8 cellular contexts compared by ENCODE assay signal in genomic region chr10:14880201-14880600, GRCh38. TPM values are rescaled to one million over a fixed set of nuclear protein-coding genes. Genes with fewer than 3 reads are reported as not detected.
DNase-seq lines count a peak whose midpoint lies in the region; ATAC-seq, FAIRE-seq and TF ChIP-seq lines count a peak whose summit lies in the region.
"Had no signal": no experiment of that assay in that cellular context is flagged by ENCODE, and none has a peak within 500 bp of the region (broad histone marks: within the 10 kb centered on the region; RNA-seq: fewer than 3 reads in every experiment).

No MANE protein-coding gene starts in this region.

- no peak overlapping the region for H3K14ac ChIP-seq in H1 (ENCODE audit: insufficient read length)

- H4K5ac ChIP-seq in H1 (ENCODE audit: insufficient read length, low read depth, low read length), result no peak overlapping the region

- H3K56ac ChIP-seq in H1 (replicated peaks; ENCODE audit: insufficient read length, low read depth, low read length), result no peak overlapping the region

- POLR2A ChIA-PET in H1 (lab: Charles Lee; ENCODE audit: partially characterized antibody), result interaction anchor here (1.0 to 2.8 kb wide), 8 partner anchors 9 to 84 kb away, joined by 3 to 11 read pairs (median 4); partner anchors contain the start of genes CDNF, DCLRE1C, HSPA14 and MSANTD7

- H3K23ac ChIP-seq in H1 (ENCODE audit: insufficient read length), result no peak overlapping the region

- H3K27ac ChIP-seq in OCI-LY1 (ENCODE audit: low read depth, low read length, poor library complexity, severe bottlenecking) (peak overlapping the region; percentile 35), H1 (ENCODE audit: low read depth, low read length) (no peak overlapping the region)

- FAIRE-seq in H1 (lab: Jason Lieb, UNC), result no peak

- H2AFZ ChIP-seq in OCI-LY1 (ENCODE audit: low read length) (no peak overlapping the region), H1 (ENCODE audit: low read length) (no peak overlapping the region)

- no peaks in the 10 kb centered on the region for H3K9me3 Mint-ChIP-seq in osteocyte (ENCODE audit: unreplicated experiment)

- H3K23me2 ChIP-seq in H1 (ENCODE audit: low read depth, low read length), result peaks cover 7% of the 10 kb centered on the region

- TF ChIP-seq CTCF in OCI-LY1 (IDR thresholded peaks at IDR 0.05; ENCODE audit: low read length) (no peak), H1 (IDR thresholded peaks at IDR 0.05; ENCODE audit: control extremely low read depth in 1 of 3, insufficient read depth in 1 of 3, low read depth in 1 of 3, low read length in 3 of 3) (no peak), osteocyte (IDR thresholded peaks at IDR 0.05) (no peak)

- no peaks in the 10 kb centered on the region for H3K27me3 ChIP-seq in OCI-LY1 (ENCODE audit: insufficient read depth, low read length)
- H3K27me3 ChIP-seq in H1 (replicated peaks in 1 of 4; ENCODE audit: control insufficient read depth in 3 of 4, extremely low read depth in 1 of 4, insufficient read depth in 3 of 4, low read length in 3 of 4), result no peaks in the 10 kb centered on the region

- H3K4ac ChIP-seq in H1 (replicated peaks; ENCODE audit: insufficient read length, low read depth, low read length), result no peak overlapping the region

- H3K79me1 ChIP-seq in H1 (ENCODE audit: low read depth, low read length), result no peaks in the 10 kb centered on the region; the same call in 1 of the 2 replicates

- no peak overlapping the region for H2AK5ac ChIP-seq in H1 (ENCODE audit: low read depth, low read length)

- no peak overlapping the region for H3K18ac ChIP-seq in H1 (ENCODE audit: extremely low read depth, low read length)

- H4K91ac ChIP-seq in H1 (replicated peaks; ENCODE audit: insufficient read length, low read length), result no peak overlapping the region

- no peak overlapping the region for H2BK15ac ChIP-seq in H1 (ENCODE audit: low read length)

- H3K79me2 ChIP-seq in OCI-LY1 (ENCODE audit: insufficient read depth, low read length), result peaks cover 68% of the 10 kb centered on the region
- H3K79me2 ChIP-seq in H1 (ENCODE audit: control insufficient read depth in 1 of 2, insufficient read depth in 2 of 2, low read length in 2 of 2), result peaks cover 16 to 67% of the 10 kb centered on the region in 2 experiments

- H3K4me1 Mint-ChIP-seq in osteocyte (ENCODE audit: unreplicated experiment), result peaks cover 25% of the 10 kb centered on the region

- H3K27me3 Mint-ChIP-seq in osteocyte (ENCODE audit: unreplicated experiment), result no peaks in the 10 kb centered on the region

- no peak overlapping the region for H4K8ac ChIP-seq in H1 (ENCODE audit: extremely low read depth, insufficient read depth, low read length)

- DNase-seq in H1 (ENCODE audit: low read depth in 1 of 2, low spot score in 2 of 2), result no peak
- DNase-seq in osteocyte (ENCODE audit: extremely low spot score, unreplicated experiment), result no peak
- DNase-seq in GOT3 (lab: John Stamatoyannopoulos, UW), result no peak
- no peak for DNase-seq in NCI-H526 treated with DMSO at 0.1 percent for 48 hours (lab: John Stamatoyannopoulos, UW)
- DNase-seq: T-helper 9 cell had no signal

- H3F3A ChIP-seq in OCI-LY1 (ENCODE audit: insufficient read depth, low read length), result 0 out of 2 replicates have a peak, but pooled peaks cover under 1% of the 10 kb centered on the region

- no peak for TF ChIP-seq POLR2A in H1 (IDR thresholded peaks at IDR 0.05; ENCODE audit: control extremely low read depth in 1 of 2, low read depth in 2 of 2, low read length in 2 of 2)

- H3K36me3 Mint-ChIP-seq in osteocyte (ENCODE audit: unreplicated experiment), result no peaks in the 10 kb centered on the region

- H2BK12ac ChIP-seq in H1 (ENCODE audit: low read depth, low read length), result no peak overlapping the region

- peak overlapping the region; percentile 78 for H3K4me3 ChIP-seq in GM08714 (ENCODE audit: low read length)
- peak overlapping the region; percentile 81 for H3K4me3 ChIP-seq in OCI-LY1 (ENCODE audit: low read depth, low read length, poor library complexity, severe bottlenecking)
- H3K4me3 ChIP-seq in H1 (ENCODE audit: extremely low read depth in 1 of 4, insufficient read depth in 2 of 4, low read depth in 3 of 4, low read length in 4 of 4), result peak overlapping the region; percentile 79 to 93 (median 88)

- CTCF ChIA-PET in H1 (lab: Charles Lee; ENCODE audit: partially characterized antibody), result interaction anchor here (0.6 to 3.3 kb wide), 2 partner anchors 10 to 1550 kb away, joined by 3 to 19 read pairs; no protein-coding TSS in a partner anchor

- H2BK5ac ChIP-seq in H1 (ENCODE audit: low read depth, low read length), result no peak overlapping the region

- TF ChIP-seq EP300 in H1 (IDR thresholded peaks at IDR 0.05; ENCODE audit: borderline replicate concordance in 1 of 2, low read depth in 2 of 2, low read length in 2 of 2), result no peak

- no peak overlapping the region for H2BK20ac ChIP-seq in H1 (ENCODE audit: low read length)

- ATAC-seq in GM19467 (IDR thresholded peaks at IDR 0.05; ENCODE audit: unreplicated experiment), result no peak

- H3K9me3 ChIP-seq in OCI-LY1 (ENCODE audit: low read length) (no peaks in the 10 kb centered on the region), H1 (ENCODE audit: insufficient read depth in 2 of 2, low read depth in 1 of 2, low read length in 1 of 2) (no peaks in the 10 kb centered on the region)

- H3K4me2 ChIP-seq in OCI-LY1 (ENCODE audit: low read length) (peak overlapping the region; percentile 93), H1 (ENCODE audit: insufficient read depth in 1 of 2, low read depth in 2 of 2, low read length in 2 of 2) (peak overlapping the region; percentile 68 to 80)

- H4K20me1 ChIP-seq in OCI-LY1 (ENCODE audit: insufficient read depth, low read length) (no peaks in the 10 kb centered on the region), H1 (replicated peaks in 1 of 2; ENCODE audit: control insufficient read depth in 1 of 2, insufficient read depth in 2 of 2, low read length in 2 of 2) (peaks cover 16 to 17% of the 10 kb centered on the region in 2 experiments)

- H3K4me1 ChIP-seq in OCI-LY1 (ENCODE audit: insufficient read depth, low read length, severe bottlenecking), result peaks cover 30% of the 10 kb centered on the region
- H3K4me1 ChIP-seq in H1 (replicated peaks in 1 of 4; ENCODE audit: control insufficient read depth in 3 of 4, insufficient read depth in 4 of 4, low read length in 3 of 4), result peaks cover 3 to 11% (median 7%) of the 10 kb centered on the region in 4 experiments; a peak in 6 of 7 replicates

- H3K27ac Mint-ChIP-seq in osteocyte (ENCODE audit: unreplicated experiment), result peak overlapping the region; percentile 64

- WGBS in H1 (ENCODE audit: extremely low coverage in 1 of 2, insufficient coverage in 1 of 2, insufficient read length in 1 of 2, insufficient replicate concordance in 2 of 2, low coverage in 1 of 2, low lambda C conversion rate in 2 of 2, missing lambda C conversion rate in 1 of 2), 2 experiments, result 54% methylated on average over 7 of the region's 7 CpGs; no CpG with 5 or more reads in 1 of the 2 experiments

- peak overlapping the region; percentile 91 for H3K9ac ChIP-seq in OCI-LY1 (ENCODE audit: low read length)
- peak overlapping the region; percentile 77 to 93 (median 90) for H3K9ac ChIP-seq in H1 (replicated peaks in 1 of 4; ENCODE audit: extremely low read depth in 1 of 4, low read depth in 3 of 4, low read length in 3 of 4)

- H3K36me3 ChIP-seq in OCI-LY1 (ENCODE audit: insufficient read depth, low read length), result peaks cover 34% of the 10 kb centered on the region
- peaks cover 0 to 21% (median 3%) of the 10 kb centered on the region in 4 experiments; a peak in 4 of 8 replicates for H3K36me3 ChIP-seq in H1 (ENCODE audit: control insufficient read depth in 2 of 4, insufficient read depth in 4 of 4, low read length in 3 of 4)

- no peaks in the 10 kb centered on the region for H3K9me2 ChIP-seq in OCI-LY1 (ENCODE audit: low read depth, low read length)

- peak overlapping the region; percentile 89 for H3K4me3 Mint-ChIP-seq in osteocyte (ENCODE audit: unreplicated experiment)

- no peak overlapping the region for H2BK120ac ChIP-seq in H1 (replicated peaks; ENCODE audit: low read depth, low read length)

- no peak for TF ChIP-seq RAD21 in H1 (IDR thresholded peaks at IDR 0.05 in 1 of 2, conservative IDR thresholded peaks at IDR 0.05 in 1 of 2; ENCODE audit: low read depth in 2 of 2, low read length in 2 of 2)

RNA-seq across cellular contexts. Expression of gene SUV39H2, which starts 1.5 kb away (rescaled TPM):
- 54.9 and 62.3 TPM in 2 replicates for total RNA-seq in H1 (2021; fragmentation: NEBNext Ultra II Directional; extraction: Animal tissue kit (Norgen Biotek cat#: 25700))
- polyA plus RNA-seq in H1 (2011; rRNA removed), result 11.6 and 19.4 TPM in 2 replicates
- polyA plus RNA-seq in H1 (2011; cell fraction: cytosol; rRNA removed), result 19.8 TPM
- polyA plus RNA-seq in H1 (2011; cell fraction: nucleus; rRNA removed), result 8.3 TPM
- polyA plus RNA-seq in H1 (2012, experiment 1 of 2), result 22.8 to 46.7 TPM (median 28.4 TPM) in 4 replicates
- polyA plus RNA-seq in H1 (2012, experiment 2 of 2), result 3.8 TPM
- polyA plus RNA-seq in H1 (2013, experiment 1 of 2), result 41.9 TPM
- 44.9 TPM for polyA plus RNA-seq in H1 (2013, experiment 2 of 2)
- 23.7 and 41.1 TPM in 2 replicates for polyA minus RNA-seq in H1 (2011; rRNA and poly(A)+ RNA removed)
- polyA minus RNA-seq in H1 (2011; cell fraction: cytosol; rRNA and poly(A)+ RNA removed), result 14.5 TPM
- 49.5 TPM for polyA minus RNA-seq in H1 (2011; cell fraction: nucleus; rRNA and poly(A)+ RNA removed)
- 8.2 and 9.8 TPM in 2 replicates for total RNA-seq in osteocyte

RNA-seq across cellular contexts. Expression of gene HSPA14, which starts 42.1 kb away (rescaled TPM):
- 32.9 and 36.4 TPM in 2 replicates for total RNA-seq in H1 (2021; fragmentation: NEBNext Ultra II Directional; extraction: Animal tissue kit (Norgen Biotek cat#: 25700))
- 11.9 and 20.5 TPM in 2 replicates for polyA plus RNA-seq in H1 (2011; rRNA removed)
- polyA plus RNA-seq in H1 (2011; cell fraction: cytosol; rRNA removed), result 25.8 TPM
- 5.2 TPM for polyA plus RNA-seq in H1 (2011; cell fraction: nucleus; rRNA removed)
- 21.0 to 27.2 TPM (median 23.5 TPM) in 4 replicates for polyA plus RNA-seq in H1 (2012, experiment 1 of 2)
- 3.9 TPM for polyA plus RNA-seq in H1 (2012, experiment 2 of 2)
- 24.2 TPM for polyA plus RNA-seq in H1 (2013, experiment 1 of 2)
- polyA plus RNA-seq in H1 (2013, experiment 2 of 2), result 25.6 TPM
- 9.9 and 14.0 TPM in 2 replicates for polyA minus RNA-seq in H1 (2011; rRNA and poly(A)+ RNA removed)
- polyA minus RNA-seq in H1 (2011; cell fraction: cytosol; rRNA and poly(A)+ RNA removed), result 10.1 TPM
- 8.8 TPM for polyA minus RNA-seq in H1 (2011; cell fraction: nucleus; rRNA and poly(A)+ RNA removed)
- total RNA-seq in osteocyte, result 9.5 and 9.9 TPM in 2 replicates

RNA-seq across cellular contexts. Expression of gene MSANTD7, which starts 42.1 kb away (rescaled TPM):
- total RNA-seq in H1 (2021; fragmentation: NEBNext Ultra II Directional; extraction: Animal tissue kit (Norgen Biotek cat#: 25700)), result 15.2 and 16.0 TPM in 2 replicates
- 4.9 and 5.0 TPM in 2 replicates for polyA plus RNA-seq in H1 (2011; rRNA removed)
- polyA plus RNA-seq in H1 (2011; cell fraction: cytosol; rRNA removed), result 5.5 TPM
- 6.8 TPM for polyA plus RNA-seq in H1 (2011; cell fraction: nucleus; rRNA removed)
- 10.7 to 12.4 TPM (median 11.2 TPM) in 4 replicates for polyA plus RNA-seq in H1 (2012, experiment 1 of 2)
- 6.0 TPM for polyA plus RNA-seq in H1 (2012, experiment 2 of 2)
- polyA plus RNA-seq in H1 (2013, experiment 1 of 2), result 10.1 TPM
- 9.1 TPM for polyA plus RNA-seq in H1 (2013, experiment 2 of 2)
- 14.8 and 18.1 TPM in 2 replicates for polyA minus RNA-seq in H1 (2011; rRNA and poly(A)+ RNA removed)
- polyA minus RNA-seq in H1 (2011; cell fraction: cytosol; rRNA and poly(A)+ RNA removed), result 15.1 TPM
- polyA minus RNA-seq in H1 (2011; cell fraction: nucleus; rRNA and poly(A)+ RNA removed), result 18.4 TPM
- total RNA-seq in osteocyte, result 13.6 and 13.8 TPM in 2 replicates

RNA-seq across cellular contexts. Expression of gene CDNF, which starts 42.4 kb away (rescaled TPM):
- total RNA-seq in H1 (2021; fragmentation: NEBNext Ultra II Directional; extraction: Animal tissue kit (Norgen Biotek cat#: 25700)), result 0.32 and 0.36 TPM in 2 replicates
- 0.27 and 0.67 TPM in 2 replicates for polyA plus RNA-seq in H1 (2011; rRNA removed)
- polyA plus RNA-seq in H1 (2011; cell fraction: cytosol; rRNA removed), result 1.3 TPM
- 0.20 TPM for polyA plus RNA-seq in H1 (2011; cell fraction: nucleus; rRNA removed)
- polyA plus RNA-seq in H1 (2012, experiment 1 of 2), result 0.70 to 1.4 TPM (median 1.0 TPM) in 4 replicates
- polyA plus RNA-seq in H1 (2012, experiment 2 of 2), result not detected
- 0.89 TPM for polyA plus RNA-seq in H1 (2013, experiment 1 of 2)
- polyA plus RNA-seq in H1 (2013, experiment 2 of 2), result 0.92 TPM
- 0.73 and 2.3 TPM in 2 replicates for polyA minus RNA-seq in H1 (2011; rRNA and poly(A)+ RNA removed)
- not detected for polyA minus RNA-seq in H1 (2011; cell fraction: cytosol; rRNA and poly(A)+ RNA removed)
- 1.7 TPM for polyA minus RNA-seq in H1 (2011; cell fraction: nucleus; rRNA and poly(A)+ RNA removed)
- 1.0 and 2.9 TPM in 2 replicates for total RNA-seq in osteocyte
